ENCODE assay signal across 21 cellular contexts in the genomic region with DNA sequence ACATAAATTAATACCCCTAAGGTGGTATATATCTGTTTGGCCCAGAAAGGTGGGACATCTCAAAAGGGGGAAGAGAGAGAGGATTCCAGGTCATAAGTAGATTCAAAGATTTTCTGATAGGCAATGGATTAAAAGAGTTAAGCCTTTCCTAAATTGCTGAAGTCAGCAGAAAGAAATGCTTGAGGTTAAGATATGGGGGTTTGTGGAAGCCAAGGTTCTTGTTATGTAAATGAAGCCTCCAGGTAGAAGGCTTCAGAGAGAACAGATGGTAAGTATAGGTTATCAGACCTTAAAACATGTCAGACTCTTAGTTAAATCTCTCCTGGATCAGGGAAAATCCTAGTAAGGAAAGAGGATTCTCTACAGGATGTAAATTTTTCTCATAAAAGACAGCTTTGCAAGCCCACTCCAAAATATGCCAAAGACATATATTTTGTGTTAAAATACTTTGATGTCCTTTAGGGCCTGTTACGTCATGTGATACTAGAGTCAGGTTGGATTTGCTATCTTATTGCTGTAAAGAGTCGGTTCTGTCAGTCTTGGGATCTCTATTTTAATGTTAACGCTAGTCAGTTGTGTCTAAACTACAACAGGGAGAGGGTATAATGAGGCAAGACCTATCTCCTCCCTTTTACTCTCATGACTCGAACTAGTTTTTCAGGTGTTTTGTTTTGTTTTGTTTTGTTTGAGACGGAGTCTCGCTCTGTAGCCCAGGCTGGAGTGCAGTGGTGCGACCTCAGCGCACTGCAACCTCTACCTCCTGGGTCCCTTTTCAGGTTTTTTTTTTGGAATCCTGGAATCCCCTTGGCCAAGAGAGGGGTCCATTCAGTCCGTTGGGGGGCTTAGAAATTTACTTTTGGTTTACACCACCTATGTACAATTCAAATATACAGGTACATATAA.
"Had no signal": no experiment of that assay in that cellular context is flagged by ENCODE, and none has a peak within 500 bp of the region (broad histone marks: within the 10 kb centered on the region; RNA-seq: fewer than 3 reads in every experiment).

No MANE protein-coding gene starts in this region.

- DNase-seq: activated CD4-positive, alpha-beta memory T cell treated with anti-CD3 and anti-CD28 coated beads for 36 hours; activated CD4-positive, alpha-beta T cell treated with anti-CD3 and anti-CD28 coated beads for 48 hours; activated naive CD4-positive, alpha-beta T cell treated with anti-CD3 and anti-CD28 coated beads for 36 hours; activated naive CD8-positive, alpha-beta T cell treated with anti-CD3 and anti-CD28 coated beads, Interleukin-2, amount 10 ng/mL, durations not matched to agents 7 days and 5 days; activated T-cell treated with anti-CD3 and anti-CD28 coated beads, Interleukin-2, amount 50 U/mL, for 48 hours; amniotic stem cell; effector memory CD4-positive, alpha-beta T cell; foreskin keratinocyte; kidney; lower lobe of right lung; naive B cell; ovary; psoas muscle; right cardiac atrium; stimulated activated CD4-positive, alpha-beta T cell treated with anti-CD3 and anti-CD28 coated beads, Interleukin-12 subunit alpha, Interleukin-12 subunit beta, amount 100 ng/mL, for 4 hours; stimulated activated CD4-positive, alpha-beta T cell treated with anti-CD3 and anti-CD28 coated beads, Interleukin-4, amount 100 ng/mL, for 4 hours; stimulated activated naive CD8-positive, alpha-beta T cell treated with anti-CD3 and anti-CD28 coated beads, Interleukin-15, Interleukin-2, amounts not matched to agents 100 U/mL and 50 U/mL, for 24 hours; T1000; upper lobe of left lung had no signal

- H3K9me3 ChIP-seq: breast epithelium, lower lobe of right lung, neutrophil, ovary, psoas muscle, upper lobe of left lung had no signal

- H3K27me3 ChIP-seq: breast epithelium, foreskin keratinocyte, neutrophil, ovary, upper lobe of left lung had no signal

- H3K4me1 ChIP-seq: breast epithelium, lower lobe of right lung, psoas muscle, upper lobe of left lung had no signal

- H3K4me3 ChIP-seq: breast epithelium, lower lobe of right lung, ovary, psoas muscle, upper lobe of left lung had no signal

- H3K27ac ChIP-seq: breast epithelium, foreskin keratinocyte, lower lobe of right lung, neutrophil, ovary, psoas muscle, upper lobe of left lung had no signal

- H3K36me3 ChIP-seq: breast epithelium, lower lobe of right lung, neutrophil, ovary, upper lobe of left lung had no signal
